1 cellular context compared by ENCODE assay signal in the genomic region with DNA sequence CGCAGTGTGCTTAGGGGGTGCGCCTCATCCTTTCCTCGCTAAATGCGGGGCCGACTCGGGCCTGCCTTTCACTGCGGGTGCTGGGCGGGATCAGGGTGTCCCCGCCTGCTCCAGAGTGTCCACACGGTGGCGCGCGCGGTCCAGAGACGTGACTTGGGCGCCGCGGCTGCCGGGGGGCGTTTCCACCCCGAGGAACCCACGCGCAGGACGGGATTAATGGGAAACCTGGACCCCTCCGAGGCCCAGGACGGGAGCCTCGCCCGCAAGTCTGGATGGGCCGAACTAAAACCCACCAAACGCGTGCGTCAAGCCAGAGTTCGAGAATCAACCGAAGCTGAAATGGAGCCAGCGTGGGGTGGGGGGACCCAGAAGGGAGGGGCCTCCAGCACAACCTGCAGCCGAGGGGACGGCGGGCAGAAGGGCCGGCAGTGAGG.
TF ChIP-seq lines count a peak whose summit lies in the region.

No MANE protein-coding gene starts in this region.

TF ChIP-seq in K562, 482 proteins besides CTCF, POLR2A, EP300 and RAD21 (continued from another document and continues in another):
- TF ChIP-seq, protein P1, sequence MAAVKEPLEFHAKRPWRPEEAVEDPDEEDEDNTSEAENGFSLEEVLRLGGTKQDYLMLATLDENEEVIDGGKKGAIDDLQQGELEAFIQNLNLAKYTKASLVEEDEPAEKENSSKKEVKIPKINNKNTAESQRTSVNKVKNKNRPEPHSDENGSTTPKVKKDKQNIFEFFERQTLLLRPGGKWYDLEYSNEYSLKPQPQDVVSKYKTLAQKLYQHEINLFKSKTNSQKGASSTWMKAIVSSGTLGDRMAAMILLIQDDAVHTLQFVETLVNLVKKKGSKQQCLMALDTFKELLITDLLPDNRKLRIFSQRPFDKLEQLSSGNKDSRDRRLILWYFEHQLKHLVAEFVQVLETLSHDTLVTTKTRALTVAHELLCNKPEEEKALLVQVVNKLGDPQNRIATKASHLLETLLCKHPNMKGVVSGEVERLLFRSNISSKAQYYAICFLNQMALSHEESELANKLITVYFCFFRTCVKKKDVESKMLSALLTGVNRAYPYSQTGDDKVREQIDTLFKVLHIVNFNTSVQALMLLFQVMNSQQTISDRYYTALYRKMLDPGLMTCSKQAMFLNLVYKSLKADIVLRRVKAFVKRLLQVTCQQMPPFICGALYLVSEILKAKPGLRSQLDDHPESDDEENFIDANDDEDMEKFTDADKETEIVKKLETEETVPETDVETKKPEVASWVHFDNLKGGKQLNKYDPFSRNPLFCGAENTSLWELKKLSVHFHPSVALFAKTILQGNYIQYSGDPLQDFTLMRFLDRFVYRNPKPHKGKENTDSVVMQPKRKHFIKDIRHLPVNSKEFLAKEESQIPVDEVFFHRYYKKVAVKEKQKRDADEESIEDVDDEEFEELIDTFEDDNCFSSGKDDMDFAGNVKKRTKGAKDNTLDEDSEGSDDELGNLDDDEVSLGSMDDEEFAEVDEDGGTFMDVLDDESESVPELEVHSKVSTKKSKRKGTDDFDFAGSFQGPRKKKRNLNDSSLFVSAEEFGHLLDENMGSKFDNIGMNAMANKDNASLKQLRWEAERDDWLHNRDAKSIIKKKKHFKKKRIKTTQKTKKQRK (IDR thresholded peaks at IDR 0.05; ENCODE audit: borderline replicate concordance, low read depth, low read length): no peak
- no peak for TF ChIP-seq GTF2F1 (IDR thresholded peaks at IDR 0.05; ENCODE audit: low read depth, low read length)
- TF ChIP-seq KAT8 (IDR thresholded peaks at IDR 0.05; ENCODE audit: low read depth): no peak
- no peak for TF ChIP-seq PRMT5 (CRISPR knock-in tag; IDR thresholded peaks at IDR 0.05)
- TF ChIP-seq, protein P2, sequence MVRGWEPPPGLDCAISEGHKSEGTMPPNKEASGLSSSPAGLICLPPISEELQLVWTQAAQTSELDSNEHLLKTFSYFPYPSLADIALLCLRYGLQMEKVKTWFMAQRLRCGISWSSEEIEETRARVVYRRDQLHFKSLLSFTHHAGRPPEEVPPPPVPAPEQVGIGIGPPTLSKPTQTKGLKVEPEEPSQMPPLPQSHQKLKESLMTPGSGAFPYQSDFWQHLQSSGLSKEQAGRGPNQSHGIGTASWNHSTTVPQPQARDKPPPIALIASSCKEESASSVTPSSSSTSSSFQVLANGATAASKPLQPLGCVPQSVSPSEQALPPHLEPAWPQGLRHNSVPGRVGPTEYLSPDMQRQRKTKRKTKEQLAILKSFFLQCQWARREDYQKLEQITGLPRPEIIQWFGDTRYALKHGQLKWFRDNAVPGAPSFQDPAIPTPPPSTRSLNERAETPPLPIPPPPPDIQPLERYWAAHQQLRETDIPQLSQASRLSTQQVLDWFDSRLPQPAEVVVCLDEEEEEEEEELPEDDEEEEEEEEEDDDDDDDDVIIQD (CRISPR knock-in tag; IDR thresholded peaks at IDR 0.05): no peak
- no peak for TF ChIP-seq ZNF146 (CRISPR knock-in tag; IDR thresholded peaks at IDR 0.05; ENCODE audit: unreplicated experiment)
- TF ChIP-seq, protein P3, sequence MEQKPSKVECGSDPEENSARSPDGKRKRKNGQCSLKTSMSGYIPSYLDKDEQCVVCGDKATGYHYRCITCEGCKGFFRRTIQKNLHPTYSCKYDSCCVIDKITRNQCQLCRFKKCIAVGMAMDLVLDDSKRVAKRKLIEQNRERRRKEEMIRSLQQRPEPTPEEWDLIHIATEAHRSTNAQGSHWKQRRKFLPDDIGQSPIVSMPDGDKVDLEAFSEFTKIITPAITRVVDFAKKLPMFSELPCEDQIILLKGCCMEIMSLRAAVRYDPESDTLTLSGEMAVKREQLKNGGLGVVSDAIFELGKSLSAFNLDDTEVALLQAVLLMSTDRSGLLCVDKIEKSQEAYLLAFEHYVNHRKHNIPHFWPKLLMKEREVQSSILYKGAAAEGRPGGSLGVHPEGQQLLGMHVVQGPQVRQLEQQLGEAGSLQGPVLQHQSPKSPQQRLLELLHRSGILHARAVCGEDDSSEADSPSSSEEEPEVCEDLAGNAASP (IDR thresholded peaks at IDR 0.05): no peak
- no peak for TF ChIP-seq TCF3 (CRISPR knock-in tag; IDR thresholded peaks at IDR 0.05)
- no peak for TF ChIP-seq POLR2AphosphoS2 (IDR thresholded peaks at IDR 0.05; ENCODE audit: low read length)
- peak; percentile 87; the same call in 1 of the 2 replicates for TF ChIP-seq RB1 (IDR thresholded peaks at IDR 0.05; ENCODE audit: low read depth)
- TF ChIP-seq RNF2 (IDR thresholded peaks at IDR 0.05): no peak
- TF ChIP-seq, protein P4, sequence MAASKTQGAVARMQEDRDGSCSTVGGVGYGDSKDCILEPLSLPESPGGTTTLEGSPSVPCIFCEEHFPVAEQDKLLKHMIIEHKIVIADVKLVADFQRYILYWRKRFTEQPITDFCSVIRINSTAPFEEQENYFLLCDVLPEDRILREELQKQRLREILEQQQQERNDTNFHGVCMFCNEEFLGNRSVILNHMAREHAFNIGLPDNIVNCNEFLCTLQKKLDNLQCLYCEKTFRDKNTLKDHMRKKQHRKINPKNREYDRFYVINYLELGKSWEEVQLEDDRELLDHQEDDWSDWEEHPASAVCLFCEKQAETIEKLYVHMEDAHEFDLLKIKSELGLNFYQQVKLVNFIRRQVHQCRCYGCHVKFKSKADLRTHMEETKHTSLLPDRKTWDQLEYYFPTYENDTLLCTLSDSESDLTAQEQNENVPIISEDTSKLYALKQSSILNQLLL (CRISPR knock-in tag; IDR thresholded peaks at IDR 0.05; ENCODE audit: borderline replicate concordance): no peak
- no peak for TF ChIP-seq ZNF316 (IDR thresholded peaks at IDR 0.05)
- TF ChIP-seq RAD51 (IDR thresholded peaks at IDR 0.05; ENCODE audit: borderline replicate concordance, low read depth): no peak
- TF ChIP-seq ZNF239 (CRISPR knock-in tag; IDR thresholded peaks at IDR 0.05): no peak
- TF ChIP-seq CBX1 (IDR thresholded peaks at IDR 0.05; ENCODE audit: low read depth): no peak
- TF ChIP-seq MBD2 (IDR thresholded peaks at IDR 0.05; ENCODE audit: borderline replicate concordance, low read depth): no peak
- TF ChIP-seq E2F3 (CRISPR knock-in tag; IDR thresholded peaks at IDR 0.05): no peak
- no peak for TF ChIP-seq NFE2 (IDR thresholded peaks at IDR 0.05; ENCODE audit: low read depth)
- no peak for TF ChIP-seq MED1 (CRISPR knock-in tag; IDR thresholded peaks at IDR 0.05; ENCODE audit: borderline replicate concordance)
- TF ChIP-seq ZNF699 (CRISPR knock-in tag; IDR thresholded peaks at IDR 0.05; ENCODE audit: insufficient replicate concordance): no peak
- TF ChIP-seq, protein P5, sequence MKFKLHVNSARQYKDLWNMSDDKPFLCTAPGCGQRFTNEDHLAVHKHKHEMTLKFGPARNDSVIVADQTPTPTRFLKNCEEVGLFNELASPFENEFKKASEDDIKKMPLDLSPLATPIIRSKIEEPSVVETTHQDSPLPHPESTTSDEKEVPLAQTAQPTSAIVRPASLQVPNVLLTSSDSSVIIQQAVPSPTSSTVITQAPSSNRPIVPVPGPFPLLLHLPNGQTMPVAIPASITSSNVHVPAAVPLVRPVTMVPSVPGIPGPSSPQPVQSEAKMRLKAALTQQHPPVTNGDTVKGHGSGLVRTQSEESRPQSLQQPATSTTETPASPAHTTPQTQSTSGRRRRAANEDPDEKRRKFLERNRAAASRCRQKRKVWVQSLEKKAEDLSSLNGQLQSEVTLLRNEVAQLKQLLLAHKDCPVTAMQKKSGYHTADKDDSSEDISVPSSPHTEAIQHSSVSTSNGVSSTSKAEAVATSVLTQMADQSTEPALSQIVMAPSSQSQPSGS (CRISPR knock-in tag; IDR thresholded peaks at IDR 0.05): no peak
- TF ChIP-seq, protein P6, sequence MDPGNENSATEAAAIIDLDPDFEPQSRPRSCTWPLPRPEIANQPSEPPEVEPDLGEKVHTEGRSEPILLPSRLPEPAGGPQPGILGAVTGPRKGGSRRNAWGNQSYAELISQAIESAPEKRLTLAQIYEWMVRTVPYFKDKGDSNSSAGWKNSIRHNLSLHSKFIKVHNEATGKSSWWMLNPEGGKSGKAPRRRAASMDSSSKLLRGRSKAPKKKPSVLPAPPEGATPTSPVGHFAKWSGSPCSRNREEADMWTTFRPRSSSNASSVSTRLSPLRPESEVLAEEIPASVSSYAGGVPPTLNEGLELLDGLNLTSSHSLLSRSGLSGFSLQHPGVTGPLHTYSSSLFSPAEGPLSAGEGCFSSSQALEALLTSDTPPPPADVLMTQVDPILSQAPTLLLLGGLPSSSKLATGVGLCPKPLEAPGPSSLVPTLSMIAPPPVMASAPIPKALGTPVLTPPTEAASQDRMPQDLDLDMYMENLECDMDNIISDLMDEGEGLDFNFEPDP (CRISPR knock-in tag; IDR thresholded peaks at IDR 0.05): no peak
- TF ChIP-seq GATA2 (CRISPR knock-in tag; IDR thresholded peaks at IDR 0.05): no peak
- TF ChIP-seq ZNF197 (CRISPR knock-in tag; IDR thresholded peaks at IDR 0.05; ENCODE audit: low read depth): no peak
- TF ChIP-seq, protein P7, sequence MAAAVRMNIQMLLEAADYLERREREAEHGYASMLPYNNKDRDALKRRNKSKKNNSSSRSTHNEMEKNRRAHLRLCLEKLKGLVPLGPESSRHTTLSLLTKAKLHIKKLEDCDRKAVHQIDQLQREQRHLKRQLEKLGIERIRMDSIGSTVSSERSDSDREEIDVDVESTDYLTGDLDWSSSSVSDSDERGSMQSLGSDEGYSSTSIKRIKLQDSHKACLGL (CRISPR knock-in tag; IDR thresholded peaks at IDR 0.05; ENCODE audit: borderline replicate concordance, poor library complexity, severe bottlenecking): no peak
- no peak for TF ChIP-seq TCF7L2 (IDR thresholded peaks at IDR 0.05; ENCODE audit: low read depth, low read length)
- no peak for TF ChIP-seq RBM17 (IDR thresholded peaks at IDR 0.05; ENCODE audit: borderline replicate concordance, low read depth, low read length)
- TF ChIP-seq POLR3G (IDR thresholded peaks at IDR 0.05; ENCODE audit: extremely low read depth, insufficient read length, insufficient replicate concordance): no peak
- TF ChIP-seq, protein P8, sequence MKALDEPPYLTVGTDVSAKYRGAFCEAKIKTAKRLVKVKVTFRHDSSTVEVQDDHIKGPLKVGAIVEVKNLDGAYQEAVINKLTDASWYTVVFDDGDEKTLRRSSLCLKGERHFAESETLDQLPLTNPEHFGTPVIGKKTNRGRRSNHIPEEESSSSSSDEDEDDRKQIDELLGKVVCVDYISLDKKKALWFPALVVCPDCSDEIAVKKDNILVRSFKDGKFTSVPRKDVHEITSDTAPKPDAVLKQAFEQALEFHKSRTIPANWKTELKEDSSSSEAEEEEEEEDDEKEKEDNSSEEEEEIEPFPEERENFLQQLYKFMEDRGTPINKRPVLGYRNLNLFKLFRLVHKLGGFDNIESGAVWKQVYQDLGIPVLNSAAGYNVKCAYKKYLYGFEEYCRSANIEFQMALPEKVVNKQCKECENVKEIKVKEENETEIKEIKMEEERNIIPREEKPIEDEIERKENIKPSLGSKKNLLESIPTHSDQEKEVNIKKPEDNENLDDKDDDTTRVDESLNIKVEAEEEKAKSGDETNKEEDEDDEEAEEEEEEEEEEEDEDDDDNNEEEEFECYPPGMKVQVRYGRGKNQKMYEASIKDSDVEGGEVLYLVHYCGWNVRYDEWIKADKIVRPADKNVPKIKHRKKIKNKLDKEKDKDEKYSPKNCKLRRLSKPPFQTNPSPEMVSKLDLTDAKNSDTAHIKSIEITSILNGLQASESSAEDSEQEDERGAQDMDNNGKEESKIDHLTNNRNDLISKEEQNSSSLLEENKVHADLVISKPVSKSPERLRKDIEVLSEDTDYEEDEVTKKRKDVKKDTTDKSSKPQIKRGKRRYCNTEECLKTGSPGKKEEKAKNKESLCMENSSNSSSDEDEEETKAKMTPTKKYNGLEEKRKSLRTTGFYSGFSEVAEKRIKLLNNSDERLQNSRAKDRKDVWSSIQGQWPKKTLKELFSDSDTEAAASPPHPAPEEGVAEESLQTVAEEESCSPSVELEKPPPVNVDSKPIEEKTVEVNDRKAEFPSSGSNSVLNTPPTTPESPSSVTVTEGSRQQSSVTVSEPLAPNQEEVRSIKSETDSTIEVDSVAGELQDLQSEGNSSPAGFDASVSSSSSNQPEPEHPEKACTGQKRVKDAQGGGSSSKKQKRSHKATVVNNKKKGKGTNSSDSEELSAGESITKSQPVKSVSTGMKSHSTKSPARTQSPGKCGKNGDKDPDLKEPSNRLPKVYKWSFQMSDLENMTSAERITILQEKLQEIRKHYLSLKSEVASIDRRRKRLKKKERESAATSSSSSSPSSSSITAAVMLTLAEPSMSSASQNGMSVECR (CRISPR knock-in tag; IDR thresholded peaks at IDR 0.05): peak; percentile 59
- TF ChIP-seq ZKSCAN3 (CRISPR knock-in tag; IDR thresholded peaks at IDR 0.05): no peak
- no peak for TF ChIP-seq ZNF23 (CRISPR knock-in tag; IDR thresholded peaks at IDR 0.05)
- no peak for TF ChIP-seq ZNF507 (tag; conservative IDR thresholded peaks at IDR 0.05)
- no peak for TF ChIP-seq SAFB2 (IDR thresholded peaks at IDR 0.05; ENCODE audit: borderline replicate concordance, low read depth, low read length, severe bottlenecking)
- no peak for TF ChIP-seq POLR2H (tag; IDR thresholded peaks at IDR 0.05; ENCODE audit: low read depth)
- TF ChIP-seq, protein P9, sequence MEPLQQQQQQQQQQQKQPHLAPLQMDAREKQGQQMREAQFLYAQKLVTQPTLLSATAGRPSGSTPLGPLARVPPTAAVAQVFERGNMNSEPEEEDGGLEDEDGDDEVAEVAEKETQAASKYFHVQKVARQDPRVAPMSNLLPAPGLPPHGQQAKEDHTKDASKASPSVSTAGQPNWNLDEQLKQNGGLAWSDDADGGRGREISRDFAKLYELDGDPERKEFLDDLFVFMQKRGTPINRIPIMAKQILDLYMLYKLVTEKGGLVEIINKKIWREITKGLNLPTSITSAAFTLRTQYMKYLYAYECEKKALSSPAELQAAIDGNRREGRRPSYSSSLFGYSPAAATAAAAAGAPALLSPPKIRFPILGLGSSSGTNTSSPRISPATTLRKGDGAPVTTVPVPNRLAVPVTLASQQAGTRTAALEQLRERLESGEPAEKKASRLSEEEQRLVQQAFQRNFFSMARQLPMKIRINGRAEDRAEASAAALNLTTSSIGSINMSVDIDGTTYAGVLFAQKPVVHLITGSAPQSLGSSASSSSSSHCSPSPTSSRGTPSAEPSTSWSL (CRISPR knock-in tag; IDR thresholded peaks at IDR 0.05; ENCODE audit: borderline replicate concordance): no peak
- TF ChIP-seq, protein P10, sequence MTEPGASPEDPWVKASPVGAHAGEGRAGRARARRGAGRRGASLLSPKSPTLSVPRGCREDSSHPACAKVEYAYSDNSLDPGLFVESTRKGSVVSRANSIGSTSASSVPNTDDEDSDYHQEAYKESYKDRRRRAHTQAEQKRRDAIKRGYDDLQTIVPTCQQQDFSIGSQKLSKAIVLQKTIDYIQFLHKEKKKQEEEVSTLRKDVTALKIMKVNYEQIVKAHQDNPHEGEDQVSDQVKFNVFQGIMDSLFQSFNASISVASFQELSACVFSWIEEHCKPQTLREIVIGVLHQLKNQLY (CRISPR knock-in tag; conservative IDR thresholded peaks at IDR 0.05): no peak
- no peak for TF ChIP-seq PCBP2 (IDR thresholded peaks at IDR 0.05; ENCODE audit: low read depth, low read length, poor library complexity, severe bottlenecking)
